ENCODE assay signal across 8 cellular contexts in the genomic region with DNA sequence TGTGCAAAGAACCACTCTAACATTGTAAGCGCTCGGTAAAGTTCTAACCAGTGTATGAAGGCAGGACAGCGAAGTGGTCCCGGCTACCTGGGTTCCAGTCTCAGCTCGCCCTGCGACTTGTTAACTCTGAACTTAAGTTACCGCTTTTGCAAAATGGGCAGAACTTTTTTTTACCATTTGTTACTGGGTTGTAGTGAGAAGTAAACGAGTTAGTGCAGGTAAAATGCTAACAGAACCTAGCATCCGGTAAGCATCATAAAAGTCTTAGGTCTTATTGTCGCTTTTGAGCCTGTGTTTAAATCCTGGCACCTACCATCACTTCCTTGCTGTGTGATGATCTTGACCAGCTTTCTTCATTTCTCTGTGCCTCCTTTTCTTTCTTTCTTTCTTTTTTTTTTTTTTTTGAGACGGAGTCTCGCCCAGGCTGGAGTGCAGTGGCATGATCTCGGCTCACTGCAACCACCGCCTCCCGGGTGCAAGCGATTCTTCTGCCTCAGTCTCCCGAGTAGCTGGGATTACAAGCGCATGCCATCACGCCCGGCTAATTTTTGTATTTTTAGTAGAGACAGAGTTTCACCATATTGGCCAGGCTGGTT. TPM values are rescaled to one million over a fixed set of nuclear protein-coding genes. Genes with fewer than 3 reads are reported as not detected.
DNase-seq lines count a peak whose midpoint lies in the region; ATAC-seq lines count a peak whose summit lies in the region.

No MANE protein-coding gene starts in this region.

- DNase-seq in stimulated activated naive CD4-positive, alpha-beta T cell (lab: John Stamatoyannopoulos, UW), result peak in 4 of 6 experiments; percentile 48 to 77 (median 62)
- DNase-seq in stimulated activated naive CD4-positive, alpha-beta T cell treated with Interleukin-2 at 50 U/mL for 16 hours (lab: John Stamatoyannopoulos, UW), result no peak
- DNase-seq in activated T-helper 2 cell treated with anti-CD3 and anti-CD28 coated beads, Interferon-gamma antibody, Interleukin-2, Interleukin-4, amounts not matched to agents 10 μg/mL and 5 μg/mL and 100 μg/mL, durations not matched to agents 14 hours and 24 hours and 36 hours (ENCODE audit: low spot score), result no peak
- no peak for DNase-seq in stimulated activated naive CD8-positive, alpha-beta T cell treated with anti-CD3 and anti-CD28 coated beads, Interleukin-15, amount 100 ng/mL, for 72 hours
- DNase-seq in midbrain (lab: John Stamatoyannopoulos, UW), result no peak

- H3K27me3 Mint-ChIP-seq in activated T-helper 2 cell treated with anti-CD3 and anti-CD28 coated beads, Interferon-gamma antibody, Interleukin-2, Interleukin-4, amounts not matched to agents 10 μg/mL and 5 μg/mL and 100 μg/mL, durations not matched to agents 14 hours and 24 hours and 36 hours (ENCODE audit: low read depth), result no peaks in the 10 kb centered on the region
- H3K27me3 Mint-ChIP-seq in stimulated activated naive CD8-positive, alpha-beta T cell treated with anti-CD3 and anti-CD28 coated beads, Interleukin-15, amount 100 ng/mL, for 72 hours, result no peaks in the 10 kb centered on the region

- H3K27ac Mint-ChIP-seq in activated T-helper 2 cell treated with anti-CD3 and anti-CD28 coated beads, Interferon-gamma antibody, Interleukin-2, Interleukin-4, amounts not matched to agents 10 μg/mL and 5 μg/mL and 100 μg/mL, durations not matched to agents 14 hours and 24 hours and 36 hours, result peak overlapping the region; percentile 95
- peak overlapping the region; percentile 96 for H3K27ac Mint-ChIP-seq in stimulated activated naive CD8-positive, alpha-beta T cell treated with anti-CD3 and anti-CD28 coated beads, Interleukin-15, amount 100 ng/mL, for 72 hours

- peaks cover 23% of the 10 kb centered on the region for H3K36me3 ChIP-seq in iPS-18a (ENCODE audit: control insufficient read depth, low read depth, low read length)

- H3K27ac ChIP-seq in iPS-18a (ENCODE audit: low read length), result no peak overlapping the region

- H3K4me3 Mint-ChIP-seq in activated T-helper 2 cell treated with anti-CD3 and anti-CD28 coated beads, Interferon-gamma antibody, Interleukin-2, Interleukin-4, amounts not matched to agents 10 μg/mL and 5 μg/mL and 100 μg/mL, durations not matched to agents 14 hours and 24 hours and 36 hours (ENCODE audit: low read depth), result peak overlapping the region; percentile 94
- peak overlapping the region; percentile 95 for H3K4me3 Mint-ChIP-seq in stimulated activated naive CD8-positive, alpha-beta T cell treated with anti-CD3 and anti-CD28 coated beads, Interleukin-15, amount 100 ng/mL, for 72 hours

- H3K4me3 ChIP-seq in iPS-18a (ENCODE audit: low read length), result peak overlapping the region; percentile 94

- intact Hi-C loops in activated T-helper 2 cell treated with anti-CD3 and anti-CD28 coated beads, Interferon-gamma antibody, Interleukin-2, Interleukin-4, amounts not matched to agents 10 μg/mL and 5 μg/mL and 100 μg/mL, durations not matched to agents 14 hours and 24 hours and 36 hours (cut with micrococcal nuclease), result no loop called here

- H3K36me3 Mint-ChIP-seq in activated T-helper 2 cell treated with anti-CD3 and anti-CD28 coated beads, Interferon-gamma antibody, Interleukin-2, Interleukin-4, amounts not matched to agents 10 μg/mL and 5 μg/mL and 100 μg/mL, durations not matched to agents 14 hours and 24 hours and 36 hours (ENCODE audit: low read depth), result peaks cover 49% of the 10 kb centered on the region

- H3K9me3 Mint-ChIP-seq in activated T-helper 2 cell treated with anti-CD3 and anti-CD28 coated beads, Interferon-gamma antibody, Interleukin-2, Interleukin-4, amounts not matched to agents 10 μg/mL and 5 μg/mL and 100 μg/mL, durations not matched to agents 14 hours and 24 hours and 36 hours, result no peaks in the 10 kb centered on the region
- H3K9me3 Mint-ChIP-seq in stimulated activated naive CD8-positive, alpha-beta T cell treated with anti-CD3 and anti-CD28 coated beads, Interleukin-15, amount 100 ng/mL, for 72 hours, result no peaks in the 10 kb centered on the region

- H3K4me1 Mint-ChIP-seq in activated T-helper 2 cell treated with anti-CD3 and anti-CD28 coated beads, Interferon-gamma antibody, Interleukin-2, Interleukin-4, amounts not matched to agents 10 μg/mL and 5 μg/mL and 100 μg/mL, durations not matched to agents 14 hours and 24 hours and 36 hours (ENCODE audit: low read depth), result peaks cover 35% of the 10 kb centered on the region
- H3K4me1 Mint-ChIP-seq in stimulated activated naive CD8-positive, alpha-beta T cell treated with anti-CD3 and anti-CD28 coated beads, Interleukin-15, amount 100 ng/mL, for 72 hours, result peaks cover 46% of the 10 kb centered on the region

- peak; percentile 11 for ATAC-seq in stimulated activated naive CD8-positive, alpha-beta T cell treated with anti-CD3 and anti-CD28 coated beads, Interleukin-15, amount 100 ng/mL, for 72 hours
- no peak for ATAC-seq in HG03469 (IDR thresholded peaks at IDR 0.05; ENCODE audit: unreplicated experiment)
- ATAC-seq in GM21423 (IDR thresholded peaks at IDR 0.05; ENCODE audit: unreplicated experiment), result no peak

- H3K9me3 ChIP-seq in iPS-18a (ENCODE audit: control insufficient read depth, low read depth, low read length), result no peaks in the 10 kb centered on the region

- no peaks in the 10 kb centered on the region for H3K27me3 ChIP-seq in iPS-18a (ENCODE audit: control insufficient read depth, insufficient read depth, low read length)

- no peak overlapping the region for H3K9ac ChIP-seq in iPS-18a (ENCODE audit: low read length)

- H3K4me1 ChIP-seq in iPS-18a (ENCODE audit: control insufficient read depth, low read depth, low read length), result peaks cover 27% of the 10 kb centered on the region

RNA-seq across cellular contexts. Expression of a gene that starts 0.7 kb away (rescaled TPM):
- total RNA-seq in activated T-helper 2 cell treated with anti-CD3 and anti-CD28 coated beads, Interferon-gamma antibody, Interleukin-2, Interleukin-4, amounts not matched to agents 10 μg/mL and 5 μg/mL and 100 μg/mL, durations not matched to agents 14 hours and 24 hours and 36 hours, result 112 and 116 TPM in 2 replicates

RNA-seq across cellular contexts. Expression of a gene that starts 0.8 kb away (rescaled TPM):
- 117 and 132 TPM in 2 replicates for total RNA-seq in activated T-helper 2 cell treated with anti-CD3 and anti-CD28 coated beads, Interferon-gamma antibody, Interleukin-2, Interleukin-4, amounts not matched to agents 10 μg/mL and 5 μg/mL and 100 μg/mL, durations not matched to agents 14 hours and 24 hours and 36 hours

RNA-seq across cellular contexts. Expression of a gene that starts 14.6 kb away (rescaled TPM):
- 5.5 and 5.6 TPM in 2 replicates for total RNA-seq in activated T-helper 2 cell treated with anti-CD3 and anti-CD28 coated beads, Interferon-gamma antibody, Interleukin-2, Interleukin-4, amounts not matched to agents 10 μg/mL and 5 μg/mL and 100 μg/mL, durations not matched to agents 14 hours and 24 hours and 36 hours

RNA-seq across cellular contexts. Expression of a gene that starts 32.9 kb away (rescaled TPM):
- total RNA-seq in activated T-helper 2 cell treated with anti-CD3 and anti-CD28 coated beads, Interferon-gamma antibody, Interleukin-2, Interleukin-4, amounts not matched to agents 10 μg/mL and 5 μg/mL and 100 μg/mL, durations not matched to agents 14 hours and 24 hours and 36 hours, result 68.9 and 69.1 TPM in 2 replicates

RNA-seq across cellular contexts. Expression of a gene that starts 32.9 kb away (rescaled TPM):
- total RNA-seq in activated T-helper 2 cell treated with anti-CD3 and anti-CD28 coated beads, Interferon-gamma antibody, Interleukin-2, Interleukin-4, amounts not matched to agents 10 μg/mL and 5 μg/mL and 100 μg/mL, durations not matched to agents 14 hours and 24 hours and 36 hours, result 140 and 143 TPM in 2 replicates

Comparison
In these comparisons a context has a peak if more than half of its experiments do, and no peak if none do; other contexts are left out.
1. DNase-seq: peak in stimulated activated naive CD4-positive, alpha-beta T cell (4 of 6); none in stimulated activated naive CD4-positive, alpha-beta T cell treated with Interleukin-2 at 50 U/mL for 16 hours (single experiment), activated T-helper 2 cell treated with anti-CD3 and anti-CD28 coated beads, Interferon-gamma antibody, Interleukin-2, Interleukin-4, amounts not matched to agents 10 μg/mL and 5 μg/mL and 100 μg/mL, durations not matched to agents 14 hours and 24 hours and 36 hours (single experiment), stimulated activated naive CD8-positive, alpha-beta T cell treated with anti-CD3 and anti-CD28 coated beads, Interleukin-15, amount 100 ng/mL, for 72 hours (0 of 2) and midbrain (single experiment).